31 cellular contexts compared by ENCODE assay signal in genomic region chr11:126742582-126742981, GRCh38.
"Had no signal": no experiment of that assay in that cellular context is flagged by ENCODE, and none has a peak within 500 bp of the region (broad histone marks: within the 10 kb centered on the region; RNA-seq: fewer than 3 reads in every experiment).

No MANE protein-coding gene starts in this region.

- H3K36me3 Mint-ChIP-seq: memory B cell; naive B cell; natural killer cell treated with Interleukin-12 subunit alpha and Interleukin-12 subunit beta and Interleukin-15 and Interleukin-18, amount 100 ng/mL, for 72 hours; stimulated activated memory B cell treated with anti-CD40 and anti-IgM and Interleukin-4, amounts not matched to agents 10 μg/mL and 1 μg/mL and 100 μg/mL, for 72 hours had no signal

- H3K4me3 ChIP-seq: colonic mucosa, esophagus squamous epithelium, heart right ventricle, lung, suprapubic skin, transverse colon, upper lobe of right lung, uterus had no signal

- ATAC-seq: heart right ventricle; left colon; left ventricle myocardium superior; sciatic nerve; stimulated activated memory B cell treated with anti-CD40 and anti-IgM and Interleukin-4, amounts not matched to agents 10 μg/mL and 1 μg/mL and 100 μg/mL, for 72 hours; stimulated activated naive CD8-positive, alpha-beta T cell treated with anti-CD3 and anti-CD28 coated beads, Interleukin-15, Interleukin-2, amounts not matched to agents 100 U/mL and 50 U/mL, for 24 hours; upper lobe of right lung had no signal

- H3K9me3 Mint-ChIP-seq: dendritic cell treated with granulocyte-macrophage colony-stimulating factor and Interleukin-4, amounts not matched to agents 40 ng/mL and 50 ng/mL, for 4 days; memory B cell; natural killer cell treated with Interleukin-12 subunit alpha and Interleukin-12 subunit beta and Interleukin-15 and Interleukin-18, amount 100 ng/mL, for 72 hours; neural crest cell; stimulated activated memory B cell treated with anti-CD40 and anti-IgM and Interleukin-4, amounts not matched to agents 10 μg/mL and 1 μg/mL and 100 μg/mL, for 72 hours had no signal

- H3K9me3 ChIP-seq: colonic mucosa, esophagus squamous epithelium, heart right ventricle, neutrophil, suprapubic skin, transverse colon, upper lobe of right lung, uterus had no signal

- H3K27me3 Mint-ChIP-seq: dendritic cell treated with granulocyte-macrophage colony-stimulating factor and Interleukin-4, amounts not matched to agents 40 ng/mL and 50 ng/mL, for 4 days; stimulated activated memory B cell treated with anti-CD40 and anti-IgM and Interleukin-4, amounts not matched to agents 10 μg/mL and 1 μg/mL and 100 μg/mL, for 72 hours had no signal

- H3K4me1 ChIP-seq: colonic mucosa, esophagus squamous epithelium, heart right ventricle, parathyroid adenoma, suprapubic skin, transverse colon, upper lobe of right lung, uterus had no signal

- H3K27me3 ChIP-seq: colonic mucosa, esophagus squamous epithelium, neutrophil, suprapubic skin, transverse colon, upper lobe of right lung, uterus had no signal

- DNase-seq: colonic mucosa; effector memory CD4-positive, alpha-beta T cell; erythroblast; esophagus squamous epithelium; foreskin melanocyte; glutamatergic neuron; heart right ventricle; hippocampal formation; islet precursor cell; kidney glomerular epithelial cell; left colon; left ventricle myocardium superior; naive B cell; stimulated activated CD4-positive, alpha-beta T cell treated with anti-CD3 and anti-CD28 coated beads, Interleukin-2, amount 100 ng/mL, for 24 hours; stimulated activated CD4-positive, alpha-beta T cell treated with anti-CD3 and anti-CD28 coated beads, Interleukin-4, amount 100 ng/mL, for 24 hours; stimulated activated naive CD8-positive, alpha-beta T cell treated with anti-CD3 and anti-CD28 coated beads, Interleukin-15, Interleukin-2, amounts not matched to agents 100 U/mL and 50 U/mL, for 24 hours; transverse colon; upper lobe of right lung; uterus had no signal

- H3K27ac Mint-ChIP-seq: dendritic cell treated with granulocyte-macrophage colony-stimulating factor and Interleukin-4, amounts not matched to agents 40 ng/mL and 50 ng/mL, for 4 days; memory B cell; naive B cell; natural killer cell treated with Interleukin-12 subunit alpha and Interleukin-12 subunit beta and Interleukin-15 and Interleukin-18, amount 100 ng/mL, for 72 hours; progenitor cell of endocrine pancreas; stimulated activated memory B cell treated with anti-CD40 and anti-IgM and Interleukin-4, amounts not matched to agents 10 μg/mL and 1 μg/mL and 100 μg/mL, for 72 hours had no signal

- H3K27ac ChIP-seq: colonic mucosa, esophagus squamous epithelium, heart right ventricle, neutrophil, parathyroid adenoma, suprapubic skin, transverse colon, upper lobe of right lung, uterus had no signal

- H3K4me1 Mint-ChIP-seq: memory B cell; naive B cell; neural crest cell; stimulated activated memory B cell treated with anti-CD40 and anti-IgM and Interleukin-4, amounts not matched to agents 10 μg/mL and 1 μg/mL and 100 μg/mL, for 72 hours had no signal

- FAIRE-seq: endometrium had no signal

- H3K4me3 Mint-ChIP-seq: dendritic cell treated with granulocyte-macrophage colony-stimulating factor and Interleukin-4, amounts not matched to agents 40 ng/mL and 50 ng/mL, for 4 days; memory B cell; naive B cell; natural killer cell treated with Interleukin-12 subunit alpha and Interleukin-12 subunit beta and Interleukin-15 and Interleukin-18, amount 100 ng/mL, for 72 hours; neural crest cell; stimulated activated memory B cell treated with anti-CD40 and anti-IgM and Interleukin-4, amounts not matched to agents 10 μg/mL and 1 μg/mL and 100 μg/mL, for 72 hours had no signal

- H2AFZ ChIP-seq: parathyroid adenoma had no signal

- H3K79me2 ChIP-seq: parathyroid adenoma had no signal

- H3K36me3 ChIP-seq: colonic mucosa, esophagus squamous epithelium, heart right ventricle, neutrophil, suprapubic skin, transverse colon, upper lobe of right lung, uterus had no signal

- H3K9ac ChIP-seq: parathyroid adenoma had no signal
